8 cellular contexts compared by ENCODE assay signal in the genomic region with DNA sequence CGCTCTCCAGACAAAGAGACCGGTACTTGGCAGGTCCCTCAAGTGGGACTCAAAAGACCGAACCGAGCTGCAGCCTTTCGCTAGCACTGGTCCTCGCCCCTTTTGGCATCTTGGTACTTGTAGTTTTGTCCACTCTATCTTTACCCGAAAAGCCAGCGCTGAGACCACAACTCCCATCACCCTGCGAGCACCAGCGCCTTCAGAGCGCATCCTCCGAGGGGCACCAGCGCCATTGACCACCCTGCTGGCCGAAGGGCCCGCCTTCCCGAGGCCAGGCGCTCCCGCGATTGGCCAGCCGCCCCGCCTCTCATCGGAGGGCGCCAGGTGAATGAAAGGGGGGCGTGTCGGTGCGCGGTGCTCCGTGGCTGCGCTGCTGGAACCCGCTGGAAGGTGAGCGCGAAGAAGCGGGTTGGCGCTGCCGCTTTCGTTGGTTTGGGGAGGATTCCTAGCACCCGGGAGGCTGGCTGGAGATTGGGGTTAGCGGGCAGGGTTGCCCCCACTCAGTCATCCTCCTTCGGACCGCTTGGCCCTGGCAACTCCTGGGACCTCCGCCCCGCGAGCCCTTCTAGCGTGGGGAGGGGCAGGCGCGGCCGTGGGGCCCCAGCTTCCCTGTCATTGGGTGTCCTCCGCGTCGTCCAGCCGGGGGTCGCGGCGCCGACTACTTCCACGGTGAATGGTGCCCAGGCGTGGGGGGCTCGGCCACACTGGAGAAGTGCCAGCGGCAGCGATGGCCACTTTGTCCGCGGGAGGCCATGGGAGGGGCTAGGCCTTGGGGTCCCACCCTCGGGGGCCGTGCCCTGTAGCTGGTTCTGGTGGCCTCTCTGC. TPM values are rescaled to one million over a fixed set of nuclear protein-coding genes. Genes with fewer than 3 reads are reported as not detected.
A peak's percentile ranks its signal among the peaks of the same experiment; 100 is the strongest.
DNase-seq lines count a peak whose midpoint lies in the region; ATAC-seq and TF ChIP-seq lines count a peak whose summit lies in the region.

Gene ZBTB8B, plus strand, starts transcription at position 357 of the 825 bp plus-strand sequence. CDS start 5,553 bp downstream, outside the sequence.

- no peak for TF ChIP-seq CTCF in AG10803 (conservative IDR thresholded peaks at IDR 0.05; ENCODE audit: low read length)
- no peak for TF ChIP-seq CTCF in cardiac fibroblast (IDR thresholded peaks at IDR 0.05; ENCODE audit: low read depth, low read length)

- H3K36me3 Mint-ChIP-seq in IgD-negative memory B cell, result peaks cover 4% of the 10 kb centered on the region

- H3K9me3 ChIP-seq in iPS-18c (ENCODE audit: control insufficient read depth, insufficient read depth, low read length), result peaks cover 2% of the 10 kb centered on the region

- DNase-seq in AG10803 (ENCODE audit: low read depth) (peak; percentile 21), cardiac fibroblast (ENCODE audit: low read depth in 2 of 2) (peak; percentile 28 to 90), sciatic nerve (ENCODE audit: low spot score) (peak; percentile 80), NAMALWA (ENCODE audit: low spot score) (no peak)

- peaks cover 24% of the 10 kb centered on the region for H3K27me3 Mint-ChIP-seq in IgD-negative memory B cell

- peak within 1 kb of the TSS in 1 of 3 donors; percentile 28 for H3K27ac Mint-ChIP-seq in IgD-negative memory B cell

- peak within 1 kb of the TSS; percentile 48 to 91 (median 79) for H3K4me3 Mint-ChIP-seq in IgD-negative memory B cell

- ATAC-seq in SK-N-SH treated with all-trans-retinoic acid at 6 μM for 48 hours, result peak; percentile 99
- ATAC-seq in sciatic nerve, result peak; percentile 96
- ATAC-seq in HG02678 (IDR thresholded peaks at IDR 0.05; ENCODE audit: unreplicated experiment), result no peak

- H3K9me3 Mint-ChIP-seq in IgD-negative memory B cell, result peaks cover 0 to 10% (median 2%) of the 10 kb centered on the region in 3 donors

- intact Hi-C loops in sciatic nerve (cut with DNase I), result no loop called here

- H3K4me3 ChIP-seq in AG10803 (ENCODE audit: low read length), result peak within 1 kb of the TSS; percentile 39
- H3K4me3 ChIP-seq in cardiac fibroblast (replicated peaks in 1 of 2; ENCODE audit: low read depth in 2 of 2, low read length in 2 of 2), result peak within 1 kb of the TSS; percentile 35 to 59
- H3K4me3 ChIP-seq in iPS-18c (ENCODE audit: insufficient read depth, low read depth, low read length), result peak within 1 kb of the TSS; percentile 92

- H3K4me1 Mint-ChIP-seq in IgD-negative memory B cell, result peaks cover 8 to 14% (median 10%) of the 10 kb centered on the region in 3 donors

TF ChIP-seq in SK-N-SH treated with all-trans-retinoic acid at 6 μM for 48 hours, 23 proteins besides CTCF, POLR2A, EP300 and RAD21:
- TF ChIP-seq ARNTL (CRISPR knock-in tag; IDR thresholded peaks at IDR 0.05; ENCODE audit: borderline replicate concordance, low read depth) (no peak), TCF4 (CRISPR knock-in tag; IDR thresholded peaks at IDR 0.05; ENCODE audit: borderline replicate concordance) (no peak)

RNA-seq across cellular contexts. Expression of gene ZBTB8B, which starts in this region (rescaled TPM):
- not detected for polyA plus RNA-seq in IgD-negative memory B cell
- 0.04 TPM for total RNA-seq in sciatic nerve

Comparison
In these comparisons a context has a peak if more than half of its experiments do, and no peak if none do; other contexts are left out.
1. Peak in DNase-seq and ATAC-seq in sciatic nerve; RNA of the gene not detected or under 1 TPM.
2. H3K4me3 ChIP-seq: peak in every context shown above with its lines; median percentile 92 in iPS-18c; 47 in cardiac fibroblast; 39 in AG10803.